19 cellular contexts compared by ENCODE assay signal in the genomic region with DNA sequence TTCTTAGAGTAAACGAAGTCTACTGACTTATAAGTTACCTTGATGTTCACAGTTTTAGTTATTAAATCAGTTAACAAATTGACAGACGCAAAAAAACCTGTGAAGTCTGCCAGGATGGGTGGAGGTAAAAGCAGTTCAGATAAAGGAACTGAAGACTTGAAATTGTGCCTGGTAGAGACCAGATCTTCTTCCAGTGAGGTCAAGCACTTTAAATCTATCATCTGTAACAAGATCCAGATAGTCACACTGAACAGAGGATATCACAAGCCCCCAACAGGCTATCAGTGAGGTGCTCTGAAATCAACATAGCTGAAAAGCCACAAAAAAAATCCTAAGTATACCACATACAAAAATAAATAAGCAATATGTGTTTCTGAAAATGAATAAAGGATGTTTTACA. TPM values are rescaled to one million over a fixed set of nuclear protein-coding genes. Genes with fewer than 3 reads are reported as not detected.
DNase-seq lines count a peak whose midpoint lies in the region; ATAC-seq, FAIRE-seq and TF ChIP-seq lines count a peak whose summit lies in the region.
"Had no signal": no experiment of that assay in that cellular context is flagged by ENCODE, and none has a peak within 500 bp of the region (broad histone marks: within the 10 kb centered on the region; RNA-seq: fewer than 3 reads in every experiment).

No MANE protein-coding gene starts in this region.

- H3K4me3 ChIP-seq in cardiac muscle cell, result no peak overlapping the region
- H3K4me3 ChIP-seq in right cardiac atrium (ENCODE audit: low read length), result no peak overlapping the region
- H3K4me3 ChIP-seq in astrocyte (ENCODE audit: insufficient read depth, low read depth, low read length), result no peak overlapping the region
- H3K4me3 ChIP-seq: GM12878, SJCRH30 had no signal

- H3K36me3 ChIP-seq in cardiac muscle cell, result no peaks in the 10 kb centered on the region
- H3K36me3 ChIP-seq in astrocyte (ENCODE audit: insufficient read depth, low read length), result no peaks in the 10 kb centered on the region
- H3K36me3 ChIP-seq: SJCRH30 had no signal

- H3K9me3 Mint-ChIP-seq in astrocyte (ENCODE audit: unreplicated experiment) (no peaks in the 10 kb centered on the region), nephron (no peaks in the 10 kb centered on the region)
- no peaks in the 10 kb centered on the region for H3K9me3 Mint-ChIP-seq in activated T-cell treated with anti-CD3 and anti-CD28 coated beads, Interleukin-2, amount 50 U/mL, for 72 hours

- no peak for DNase-seq in cardiac muscle cell (ENCODE audit: low read depth in 1 of 2, low spot score in 1 of 2)
- no peak for DNase-seq in right cardiac atrium
- DNase-seq in astrocyte (ENCODE audit: low read depth), result no peak
- DNase-seq in activated T-cell treated with anti-CD3 and anti-CD28 coated beads, Interleukin-2, amount 50 U/mL, for 72 hours, result no peak
- no peak for DNase-seq in central memory CD4-positive, alpha-beta T cell
- DNase-seq: DMS79, NCI-H2029, NCI-H2227 treated with DMSO at 0.1 percent for 48 hours, NCI-H524 treated with DMSO at 0.1 percent for 48 hours, SJCRH30 had no signal

- H4K20me1 ChIP-seq in astrocyte (ENCODE audit: insufficient read depth, low read length), result no peaks in the 10 kb centered on the region

- FAIRE-seq in astrocyte (lab: Jason Lieb, UNC), result no peak
- FAIRE-seq: A204.1, GM12878 had no signal

- no peaks in the 10 kb centered on the region for H3K79me2 ChIP-seq in astrocyte (ENCODE audit: insufficient read depth, low read length)

- H3K36me3 Mint-ChIP-seq in astrocyte (ENCODE audit: low read depth, unreplicated experiment) (no peaks in the 10 kb centered on the region), nephron (ENCODE audit: low read depth) (no peaks in the 10 kb centered on the region)
- no peaks in the 10 kb centered on the region for H3K36me3 Mint-ChIP-seq in activated T-cell treated with anti-CD3 and anti-CD28 coated beads, Interleukin-2, amount 50 U/mL, for 72 hours (ENCODE audit: insufficient read depth in 2 of 2)

- H3K27ac Mint-ChIP-seq in astrocyte (ENCODE audit: unreplicated experiment) (peak overlapping the region; percentile 2), nephron (peak overlapping the region; percentile 45 to 67 (median 47))
- H3K27ac Mint-ChIP-seq in activated T-cell treated with anti-CD3 and anti-CD28 coated beads, Interleukin-2, amount 50 U/mL, for 72 hours, result no peak overlapping the region

- H3K27me3 Mint-ChIP-seq in astrocyte (ENCODE audit: low read depth, unreplicated experiment) (no peaks in the 10 kb centered on the region), nephron (ENCODE audit: low read depth) (no peaks in the 10 kb centered on the region)
- no peaks in the 10 kb centered on the region for H3K27me3 Mint-ChIP-seq in activated T-cell treated with anti-CD3 and anti-CD28 coated beads, Interleukin-2, amount 50 U/mL, for 72 hours (ENCODE audit: low read depth)

- no peak for ATAC-seq in right cardiac atrium
- ATAC-seq in GM19023 (IDR thresholded peaks at IDR 0.05; ENCODE audit: unreplicated experiment), result no peak
- ATAC-seq in activated T-cell treated with anti-CD3 and anti-CD28 coated beads, Interleukin-2, amount 50 U/mL, for 72 hours (replicated peaks in 1 of 2), result no peak
- ATAC-seq in HG02571 (IDR thresholded peaks at IDR 0.05; ENCODE audit: unreplicated experiment), result no peak
- ATAC-seq: GM12878 had no signal

- intact Hi-C loops in right cardiac atrium (cut with DNase I), result no loop called here

- H3K9me3 ChIP-seq in cardiac muscle cell (ENCODE audit: low read depth) (no peaks in the 10 kb centered on the region), right cardiac atrium (ENCODE audit: control insufficient read depth, low read length) (no peaks in the 10 kb centered on the region), astrocyte (ENCODE audit: insufficient read depth, low read depth, low read length) (no peaks in the 10 kb centered on the region)
- H3K9me3 ChIP-seq: SJCRH30 had no signal

- H3K4me3 Mint-ChIP-seq in astrocyte (ENCODE audit: unreplicated experiment) (no peak overlapping the region), nephron (no peak overlapping the region)
- no peak overlapping the region for H3K4me3 Mint-ChIP-seq in activated T-cell treated with anti-CD3 and anti-CD28 coated beads, Interleukin-2, amount 50 U/mL, for 72 hours

- TF ChIP-seq CTCF in cardiac muscle cell (IDR thresholded peaks at IDR 0.05; ENCODE audit: low read depth, low read length), result no peak
- TF ChIP-seq CTCF in astrocyte (IDR thresholded peaks at IDR 0.05; ENCODE audit: insufficient read depth, low read depth, low read length), result no peak
- no peak for TF ChIP-seq CTCF in nephron (IDR thresholded peaks at IDR 0.05; ENCODE audit: unreplicated experiment in 3 of 3)

- H3K9ac ChIP-seq in astrocyte (ENCODE audit: low read length), result no peak overlapping the region

- H3K27ac ChIP-seq in cardiac muscle cell, result peak overlapping the region; percentile 1
- no peak overlapping the region for H3K27ac ChIP-seq in right cardiac atrium (ENCODE audit: low read length)
- no peak overlapping the region for H3K27ac ChIP-seq in astrocyte (ENCODE audit: low read depth, low read length)
- H3K27ac ChIP-seq: C4-2B, RWPE1, SJCRH30 had no signal

- H3K4me1 Mint-ChIP-seq in astrocyte (ENCODE audit: low read depth, unreplicated experiment) (peaks cover 15% of the 10 kb centered on the region), nephron (peaks cover 39% of the 10 kb centered on the region)
- no peaks in the 10 kb centered on the region for H3K4me1 Mint-ChIP-seq in activated T-cell treated with anti-CD3 and anti-CD28 coated beads, Interleukin-2, amount 50 U/mL, for 72 hours (ENCODE audit: low read depth)

- H3K4me2 ChIP-seq in astrocyte (ENCODE audit: low read length), result peak overlapping the region; percentile 11

- peaks cover 33% of the 10 kb centered on the region for H3K4me1 ChIP-seq in cardiac muscle cell (ENCODE audit: low read depth)
- H3K4me1 ChIP-seq in right cardiac atrium (ENCODE audit: control insufficient read depth, insufficient read depth, low read length), result peaks cover 3% of the 10 kb centered on the region
- peaks cover 6% of the 10 kb centered on the region for H3K4me1 ChIP-seq in astrocyte (ENCODE audit: insufficient read depth, low read length)
- H3K4me1 ChIP-seq: SJCRH30 had no signal

- no peak overlapping the region for H2AFZ ChIP-seq in astrocyte (ENCODE audit: low read depth, low read length)

- no peaks in the 10 kb centered on the region for H3K27me3 ChIP-seq in cardiac muscle cell
- H3K27me3 ChIP-seq in right cardiac atrium (ENCODE audit: control insufficient read depth, insufficient read depth), result no peaks in the 10 kb centered on the region
- H3K27me3 ChIP-seq in astrocyte (ENCODE audit: insufficient read depth, low read length), result peaks cover 9% of the 10 kb centered on the region
- H3K27me3 ChIP-seq: SJCRH30 had no signal

- WGBS in right cardiac atrium, result 59% methylated on average over 2 of the region's 2 CpGs

RNA-seq across cellular contexts. Expression of a gene that starts 23.6 kb away (rescaled TPM):
- total RNA-seq in cardiac muscle cell, result not detected in 2 replicates
- polyA plus RNA-seq in cardiac muscle cell, result not detected in 2 replicates
- not detected for total RNA-seq in right cardiac atrium
- not detected for polyA plus RNA-seq in right cardiac atrium
- total RNA-seq in astrocyte, result not detected in 2 replicates
- total RNA-seq in activated T-cell treated with anti-CD3 and anti-CD28 coated beads, Interleukin-2, amount 50 U/mL, for 72 hours, result not detected
- total RNA-seq: G401, OCI-LY7, SJCRH30 had no signal

RNA-seq across cellular contexts. Expression of a gene that starts 47.4 kb away (rescaled TPM):
- total RNA-seq in cardiac muscle cell (not detected in 2 replicates), right cardiac atrium (not detected), astrocyte (0.29 and 0.64 TPM in 2 replicates)
- polyA plus RNA-seq in cardiac muscle cell (0.02 TPM in 1 of 2 replicates, not detected in the other), right cardiac atrium (not detected)
- not detected for total RNA-seq in activated T-cell treated with anti-CD3 and anti-CD28 coated beads, Interleukin-2, amount 50 U/mL, for 72 hours
- total RNA-seq: G401, OCI-LY7, SJCRH30 had no signal
